8 cellular contexts compared by ENCODE assay signal in genomic region chr11:34250732-34251639, GRCh38.
A peak's percentile ranks its signal among the peaks of the same experiment; 100 is the strongest.
DNase-seq lines count a peak whose midpoint lies in the region; ATAC-seq and TF ChIP-seq lines count a peak whose summit lies in the region.

No MANE protein-coding gene starts in this region.

- TF ChIP-seq CTCF in DOHH2 (IDR thresholded peaks at IDR 0.05; ENCODE audit: low read depth, low read length, poor library complexity, severe bottlenecking) = no peak
- TF ChIP-seq CTCF in mesothelial cell of epicardium (IDR thresholded peaks at IDR 0.05; ENCODE audit: unreplicated experiment) = no peak

- H3K36me3 ChIP-seq in DOHH2 (ENCODE audit: control insufficient read depth, low read length) (no peaks in the 10 kb centered on the region), Karpas-422 (ENCODE audit: insufficient read depth, low read length) (no peaks in the 10 kb centered on the region)

- H3K9me2 ChIP-seq in DOHH2 (replicated peaks; ENCODE audit: control insufficient read depth, low read length) (no peaks in the 10 kb centered on the region), Karpas-422 (replicated peaks; ENCODE audit: insufficient read depth, low read length) (no peaks in the 10 kb centered on the region)

- peak overlapping the region; percentile 86 for H3K4me2 ChIP-seq in DOHH2 (ENCODE audit: low read length)
- no peak overlapping the region for H3K4me2 ChIP-seq in Karpas-422 (ENCODE audit: low read depth, low read length, poor library complexity, severe bottlenecking)

- DNase-seq in Karpas-422 (peak; percentile 73), mesothelial cell of epicardium (ENCODE audit: low spot score in 2 of 2, unreplicated experiment in 2 of 2) (no peak), DMS 273 (lab: John Stamatoyannopoulos, UW; ENCODE audit: unreplicated experiment) (no peak)
- DNase-seq in activated CD4-positive, CD25-positive, alpha-beta regulatory T cell treated with anti-CD3 and anti-CD28 coated beads, Interleukin-2, amount 50 U/mL, for 72 hours = peak; percentile 41
- DNase-seq in stimulated activated CD8-positive, alpha-beta memory T cell treated with anti-CD3 and anti-CD28 coated beads, Interleukin-4, amount 100 ng/mL, for 24 hours (ENCODE audit: low read depth) = peak; percentile 57

- H3K27me3 Mint-ChIP-seq in mesothelial cell of epicardium (ENCODE audit: low read depth) = no peaks in the 10 kb centered on the region

- no peak overlapping the region for H3K27ac Mint-ChIP-seq in mesothelial cell of epicardium

- H3K4me1 ChIP-seq in DOHH2 (ENCODE audit: control insufficient read depth, low read length) = peaks cover 15% of the 10 kb centered on the region
- peaks cover 4% of the 10 kb centered on the region; the same call in 1 of the 2 replicates for H3K4me1 ChIP-seq in Karpas-422 (ENCODE audit: low read length)

- no peaks in the 10 kb centered on the region for H3K36me3 Mint-ChIP-seq in mesothelial cell of epicardium

- H3F3A ChIP-seq in DOHH2 (ENCODE audit: control insufficient read depth, insufficient read depth) = no peaks in the 10 kb centered on the region

- H3K27me3 ChIP-seq in DOHH2 (ENCODE audit: control insufficient read depth, low read length) (peaks cover 35% of the 10 kb centered on the region), Karpas-422 (ENCODE audit: low read length) (no peaks in the 10 kb centered on the region)

- H3K79me2 ChIP-seq in DOHH2 (ENCODE audit: control insufficient read depth, low read length) (no peaks in the 10 kb centered on the region), Karpas-422 (ENCODE audit: low read length) (no peaks in the 10 kb centered on the region)

- H3K9ac ChIP-seq in Karpas-422 (ENCODE audit: low read length) = no peak overlapping the region

- H3K4me1 Mint-ChIP-seq in mesothelial cell of epicardium = peaks cover 12% of the 10 kb centered on the region

- no peak overlapping the region for H2AFZ ChIP-seq in Karpas-422 (ENCODE audit: low read length)

- H4K20me1 ChIP-seq in DOHH2 (ENCODE audit: control insufficient read depth, insufficient read depth, low read depth, low read length) (no peaks in the 10 kb centered on the region), Karpas-422 (ENCODE audit: insufficient read depth, low read depth, low read length) (no peaks in the 10 kb centered on the region)

- H3K4me3 ChIP-seq in DOHH2 (ENCODE audit: low read length) (peak overlapping the region; percentile 66), Karpas-422 (ENCODE audit: low read length) (no peak overlapping the region)

- H3K9me3 Mint-ChIP-seq in mesothelial cell of epicardium = no peaks in the 10 kb centered on the region

- H3K27ac ChIP-seq in DOHH2 (ENCODE audit: low read depth, low read length) (no peak overlapping the region), Karpas-422 (ENCODE audit: low read length) (no peak overlapping the region), cingulate gyrus (ENCODE audit: low read depth, low read length) (peak overlapping the region; percentile 12)

- peak overlapping the region; percentile 21 for H3K4me3 Mint-ChIP-seq in mesothelial cell of epicardium

- H3K9me3 ChIP-seq in DOHH2 (ENCODE audit: control insufficient read depth, insufficient read depth, low read length) (no peaks in the 10 kb centered on the region), Karpas-422 (ENCODE audit: low read length) (no peaks in the 10 kb centered on the region)

- ATAC-seq in GM21737 (IDR thresholded peaks at IDR 0.05; ENCODE audit: unreplicated experiment) = peak; percentile 85

Comparison
In these comparisons a context has a peak if more than half of its experiments do, and no peak if none do; other contexts are left out.
1. DNase-seq: peak in Karpas-422 (single experiment), activated CD4-positive, CD25-positive, alpha-beta regulatory T cell treated with anti-CD3 and anti-CD28 coated beads, Interleukin-2, amount 50 U/mL, for 72 hours (single experiment) and stimulated activated CD8-positive, alpha-beta memory T cell treated with anti-CD3 and anti-CD28 coated beads, Interleukin-4, amount 100 ng/mL, for 24 hours (single experiment); none in mesothelial cell of epicardium (0 of 2) and DMS 273 (single experiment).